Comparison of ENCODE assay signal across 8 cellular contexts in genomic region chr2:11746376-11746806, GRCh38. TPM values are rescaled to one million over a fixed set of nuclear protein-coding genes. Genes with fewer than 3 reads are reported as not detected.
DNase-seq lines count a peak whose midpoint lies in the region; ATAC-seq and TF ChIP-seq lines count a peak whose summit lies in the region.

LPIN1 (plus strand) TSS chr2:11746632; CDS start chr2:11765542, 18,910 bp downstream.

- 0% methylated on average over 32 of the region's 49 CpGs for WGBS in prostate gland

- H3K36me3 Mint-ChIP-seq in T-helper 17 cell (ENCODE audit: low read depth), result no peaks in the 10 kb centered on the region

- H3K27me3 ChIP-seq in prostate gland (replicated peaks; ENCODE audit: insufficient read depth), result no peaks in the 10 kb centered on the region
- no peaks in the 10 kb centered on the region for H3K27me3 ChIP-seq in upper lobe of right lung

- TF ChIP-seq CTCF in GM12872 (IDR thresholded peaks at IDR 0.05; ENCODE audit: insufficient read depth, low read depth, low read length), result peak; percentile 6; the same call in 1 of the 3 replicates
- peak in 1 of 4 experiments; percentile 20 for TF ChIP-seq CTCF in prostate gland (IDR thresholded peaks at IDR 0.05)
- no peak for TF ChIP-seq CTCF in upper lobe of right lung (IDR thresholded peaks at IDR 0.05)

- H3K27me3 Mint-ChIP-seq in T-helper 17 cell, result no peaks in the 10 kb centered on the region

- peak within 1 kb of the TSS; percentile 67 to 68 for H3K4me3 ChIP-seq in prostate gland
- peak within 1 kb of the TSS; percentile 90 for H3K4me3 ChIP-seq in upper lobe of right lung

- H3K36me3 ChIP-seq in prostate gland (no peaks in the 10 kb centered on the region), upper lobe of right lung (no peaks in the 10 kb centered on the region)

- no peaks in the 10 kb centered on the region for H3K4me1 ChIP-seq in prostate gland (replicated peaks)
- H3K4me1 ChIP-seq in upper lobe of right lung, result peaks cover 58% of the 10 kb centered on the region

- H3K27ac ChIP-seq in prostate gland (peak within 1 kb of the TSS; percentile 77 to 82), upper lobe of right lung (peak within 1 kb of the TSS; percentile 85)

- DNase-seq in NCI-H1105 treated with DMSO at 0.1 percent for 48 hours (lab: John Stamatoyannopoulos, UW), result peak; percentile 73
- DNase-seq in T-helper 17 cell, result peak; percentile 79 to 89 (median 84)
- DNase-seq in amniotic stem cell (lab: John Stamatoyannopoulos, UW), result peak; percentile 78
- peak; percentile 92 for DNase-seq in left cardiac atrium
- peak; percentile 86 for DNase-seq in prostate gland (ENCODE audit: low spot score)
- peak; percentile 95 for DNase-seq in upper lobe of right lung

- H3K4me3 Mint-ChIP-seq in T-helper 17 cell, result peak within 1 kb of the TSS; percentile 94

- peak; percentile 81 for TF ChIP-seq POLR2A in prostate gland (IDR thresholded peaks at IDR 0.05)

- peak within 1 kb of the TSS; percentile 98 for H3K27ac Mint-ChIP-seq in T-helper 17 cell

- ATAC-seq in HG02610 (IDR thresholded peaks at IDR 0.05; ENCODE audit: unreplicated experiment) (peak; percentile 43), T-helper 17 cell (peak; percentile 75), left cardiac atrium (peak; percentile 85 to 91), upper lobe of right lung (peak; percentile 90)

- H3K9me3 ChIP-seq in T-helper 17 cell (ENCODE audit: control insufficient read depth, low read length, poor library complexity, severe bottlenecking) (no peaks in the 10 kb centered on the region), prostate gland (no peaks in the 10 kb centered on the region), upper lobe of right lung (no peaks in the 10 kb centered on the region)

- peaks cover 57% of the 10 kb centered on the region for H3K4me1 Mint-ChIP-seq in T-helper 17 cell

- intact Hi-C loops in left cardiac atrium (cut with DNase I), result loop anchor here (5.0 to 10.0 kb wide), 2 partner anchors 52 to 54 kb away; no protein-coding TSS in a partner anchor
- intact Hi-C loops in prostate gland (cut with DNase I), result loop anchor here (5.0 kb wide), 1 partner anchor 49 kb away; no protein-coding TSS in a partner anchor
- intact Hi-C loops in upper lobe of right lung (cut with DNase I), result no loop called here

RNA-seq across cellular contexts. Expression of gene LPIN1, which starts in this region (rescaled TPM):
- total RNA-seq in T-helper 17 cell (10 to 100 TPM; 86.7 to 99.8 TPM), left cardiac atrium (10 to 100 TPM; 38.7 to 69.1 TPM), prostate gland (10 to 100 TPM; 18.2 to 57.1 TPM), upper lobe of right lung (62.9 TPM)

Comparison
In these comparisons a context has a peak if more than half of its experiments do, and no peak if none do; other contexts are left out.
1. Peak in every context shown above with its lines: DNase-seq, ATAC-seq, H3K4me3 ChIP-seq and H3K27ac ChIP-seq.